Comparison of ENCODE assay signal across 1 cellular context in the genomic region with DNA sequence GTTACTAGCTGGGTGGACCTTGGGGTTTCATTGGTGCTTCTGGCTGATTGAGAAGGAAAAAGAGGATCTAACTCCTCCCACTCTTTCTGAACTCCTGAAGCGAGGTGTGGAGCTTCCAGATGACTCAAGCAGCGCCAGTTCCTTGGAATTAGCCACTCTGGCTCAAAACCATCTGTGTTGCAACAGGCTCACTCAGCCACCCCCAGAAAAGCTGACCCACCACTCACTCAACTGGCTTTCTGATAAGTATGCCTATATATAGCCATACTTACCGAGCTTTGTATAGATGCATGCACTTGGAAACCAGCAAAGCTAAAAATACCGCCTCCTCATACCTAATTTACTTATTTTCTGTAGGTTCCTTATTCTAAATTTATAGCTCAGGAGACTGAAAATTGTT.
A peak's percentile ranks its signal among the peaks of the same experiment; 100 is the strongest.
TF ChIP-seq lines count a peak whose summit lies in the region.

No MANE protein-coding gene starts in this region.

TF ChIP-seq in IMR-90, 13 proteins besides CTCF, POLR2A, EP300 and RAD21:
- TF ChIP-seq BHLHE40 (IDR thresholded peaks at IDR 0.05; ENCODE audit: low read depth, low read length) (peak; percentile 32; the same call in 1 of the 2 replicates), MAZ (IDR thresholded peaks at IDR 0.05; ENCODE audit: borderline replicate concordance, low read depth, low read length) (no peak; the same call in 1 of the 2 replicates), RFX5 (IDR thresholded peaks at IDR 0.05; ENCODE audit: low read depth, low read length) (no peak), CEBPB (IDR thresholded peaks at IDR 0.05; ENCODE audit: low read depth, low read length) (peak; percentile 99), MAFK (IDR thresholded peaks at IDR 0.05; ENCODE audit: low read depth, low read length) (peak; percentile 48; the same call in 1 of the 2 replicates), SMC3 (IDR thresholded peaks at IDR 0.05; ENCODE audit: low read depth, low read length) (peak; percentile 8; the same call in 1 of the 2 replicates), MXI1 (IDR thresholded peaks at IDR 0.05; ENCODE audit: borderline replicate concordance, low read depth, low read length) (no peak), NFE2L2 (IDR thresholded peaks at IDR 0.05; ENCODE audit: low read depth, low read length) (no peak), CHD1 (IDR thresholded peaks at IDR 0.05; ENCODE audit: low read depth, low read length) (no peak), FOS (IDR thresholded peaks at IDR 0.05; ENCODE audit: low read depth, low read length) (peak; percentile 58)
- TF ChIP-seq, protein P1, sequence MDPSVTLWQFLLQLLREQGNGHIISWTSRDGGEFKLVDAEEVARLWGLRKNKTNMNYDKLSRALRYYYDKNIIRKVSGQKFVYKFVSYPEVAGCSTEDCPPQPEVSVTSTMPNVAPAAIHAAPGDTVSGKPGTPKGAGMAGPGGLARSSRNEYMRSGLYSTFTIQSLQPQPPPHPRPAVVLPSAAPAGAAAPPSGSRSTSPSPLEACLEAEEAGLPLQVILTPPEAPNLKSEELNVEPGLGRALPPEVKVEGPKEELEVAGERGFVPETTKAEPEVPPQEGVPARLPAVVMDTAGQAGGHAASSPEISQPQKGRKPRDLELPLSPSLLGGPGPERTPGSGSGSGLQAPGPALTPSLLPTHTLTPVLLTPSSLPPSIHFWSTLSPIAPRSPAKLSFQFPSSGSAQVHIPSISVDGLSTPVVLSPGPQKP (IDR thresholded peaks at IDR 0.05; ENCODE audit: borderline replicate concordance, low read depth, low read length), result no peak
- TF ChIP-seq, protein P2, sequence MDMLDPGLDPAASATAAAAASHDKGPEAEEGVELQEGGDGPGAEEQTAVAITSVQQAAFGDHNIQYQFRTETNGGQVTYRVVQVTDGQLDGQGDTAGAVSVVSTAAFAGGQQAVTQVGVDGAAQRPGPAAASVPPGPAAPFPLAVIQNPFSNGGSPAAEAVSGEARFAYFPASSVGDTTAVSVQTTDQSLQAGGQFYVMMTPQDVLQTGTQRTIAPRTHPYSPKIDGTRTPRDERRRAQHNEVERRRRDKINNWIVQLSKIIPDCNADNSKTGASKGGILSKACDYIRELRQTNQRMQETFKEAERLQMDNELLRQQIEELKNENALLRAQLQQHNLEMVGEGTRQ (IDR thresholded peaks at IDR 0.05; ENCODE audit: low read depth, low read length), result no peak
